26 cellular contexts compared by ENCODE assay signal in the genomic region with DNA sequence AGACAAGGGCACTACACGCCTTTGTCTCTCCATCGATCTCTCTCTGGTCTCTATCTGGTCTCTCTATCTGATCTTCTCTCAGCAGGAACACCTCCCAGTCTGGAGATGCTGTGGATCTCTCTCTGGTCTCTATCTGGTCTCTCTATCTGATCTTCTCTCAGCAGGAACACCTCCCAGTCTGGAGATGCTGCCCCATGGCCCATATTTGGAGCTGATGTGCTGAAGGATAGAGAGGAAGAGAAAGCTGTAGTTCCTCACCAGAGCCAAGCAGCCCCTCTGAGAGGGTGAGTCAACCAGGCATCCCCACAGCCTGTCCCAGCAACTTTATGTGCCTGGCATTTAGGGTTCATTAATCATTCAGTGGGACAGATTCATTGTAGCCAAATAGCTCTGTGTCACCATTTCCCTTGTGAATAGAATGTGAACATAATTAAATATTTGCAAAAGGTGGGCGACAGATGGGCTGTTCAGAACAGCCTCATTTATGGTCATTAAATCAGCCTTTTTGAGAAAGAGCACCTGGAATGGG.
DNase-seq lines count a peak whose midpoint lies in the region; ATAC-seq and TF ChIP-seq lines count a peak whose summit lies in the region.
"Had no signal": no experiment of that assay in that cellular context is flagged by ENCODE, and none has a peak within 500 bp of the region (broad histone marks: within the 10 kb centered on the region; RNA-seq: fewer than 3 reads in every experiment).

No MANE protein-coding gene starts in this region.

- CTCF ChIA-PET in activated CD4-positive, alpha-beta memory T cell treated with anti-CD3 and anti-CD28 coated beads for 36 hours (lab: Charles Lee): no interaction called here

- H3K9me3 Mint-ChIP-seq in activated CD4-positive, alpha-beta memory T cell treated with anti-CD3 and anti-CD28 coated beads for 36 hours: no peaks in the 10 kb centered on the region
- H3K9me3 Mint-ChIP-seq: activated CD8-positive, alpha-beta T cell treated with anti-CD3 and anti-CD28 coated beads for 36 hours; activated naive CD4-positive, alpha-beta T cell treated with anti-CD3 and anti-CD28 coated beads for 36 hours had no signal

- peak; percentile 45 for DNase-seq in BE2C
- DNase-seq in MV-4-11 (lab: John Stamatoyannopoulos, UW): peak; percentile 33
- peak; percentile 97 for DNase-seq in NCI-H748 (lab: John Stamatoyannopoulos, UW; ENCODE audit: unreplicated experiment)
- DNase-seq in left kidney (ENCODE audit: low read depth, low spot score): peak; percentile 84
- DNase-seq in activated effector memory CD4-positive, alpha-beta T cell treated with anti-CD3 and anti-CD28 coated beads, Interleukin-2, amount 50 U/mL, for 16 hours: no peak
- DNase-seq in activated effector memory CD4-positive, alpha-beta T cell treated with Interleukin-2 at 50 U/mL for 16 hours: no peak
- no peak for DNase-seq in activated CD4-positive, alpha-beta memory T cell treated with anti-CD3 and anti-CD28 coated beads for 36 hours
- DNase-seq: activated B cell treated with CpG ODN at 0.5 μM for 24 hours; activated CD8-positive, alpha-beta T cell treated with anti-CD3 and anti-CD28 coated beads for 36 hours; activated naive CD4-positive, alpha-beta T cell treated with anti-CD3 and anti-CD28 coated beads for 36 hours; activated T-cell treated with anti-CD3 and anti-CD28 coated beads, Interleukin-2, amount 50 U/mL, for 1 hour; aorta; CD4-positive, CD25-positive, alpha-beta regulatory T cell; DMS79; foreskin keratinocyte; GOT3; hypothalamus; islet precursor cell; KBM-7; NCI-H1048; NCI-H226; occipital lobe; right lobe of liver had no signal

- no peaks in the 10 kb centered on the region for H3K27me3 ChIP-seq in BE2C
- H3K27me3 ChIP-seq: right lobe of liver, vagina had no signal

- no peaks in the 10 kb centered on the region for H3K36me3 Mint-ChIP-seq in activated CD4-positive, alpha-beta memory T cell treated with anti-CD3 and anti-CD28 coated beads for 36 hours
- H3K36me3 Mint-ChIP-seq: CD4-positive, CD25-positive, alpha-beta regulatory T cell had no signal

- no peaks in the 10 kb centered on the region for H3K9me3 ChIP-seq in BE2C
- H3K9me3 ChIP-seq: right lobe of liver, vagina had no signal

- H3K4me1 Mint-ChIP-seq in activated CD4-positive, alpha-beta memory T cell treated with anti-CD3 and anti-CD28 coated beads for 36 hours (ENCODE audit: low read depth): no peaks in the 10 kb centered on the region
- H3K4me1 Mint-ChIP-seq: activated B cell treated with CpG ODN at 0.5 μM for 24 hours; CD4-positive, CD25-positive, alpha-beta regulatory T cell had no signal

- no peak overlapping the region for H3K4me3 Mint-ChIP-seq in activated CD4-positive, alpha-beta memory T cell treated with anti-CD3 and anti-CD28 coated beads for 36 hours
- H3K4me3 Mint-ChIP-seq: activated B cell treated with CpG ODN at 0.5 μM for 24 hours; activated CD8-positive, alpha-beta T cell treated with anti-CD3 and anti-CD28 coated beads for 36 hours; activated naive CD4-positive, alpha-beta T cell treated with anti-CD3 and anti-CD28 coated beads for 36 hours; CD4-positive, CD25-positive, alpha-beta regulatory T cell had no signal

- intact Hi-C loops in activated CD4-positive, alpha-beta memory T cell treated with anti-CD3 and anti-CD28 coated beads for 36 hours (cut with micrococcal nuclease): no loop called here

- ATAC-seq in HG03135 (IDR thresholded peaks at IDR 0.05; ENCODE audit: unreplicated experiment): no peak
- ATAC-seq: activated CD8-positive, alpha-beta T cell treated with anti-CD3 and anti-CD28 coated beads for 36 hours; foreskin keratinocyte; right lobe of liver had no signal

- no peak overlapping the region for H3K4me3 ChIP-seq in BE2C (ENCODE audit: low read depth, low read length)
- H3K4me3 ChIP-seq: lung, right lobe of liver, vagina had no signal

- no peak overlapping the region for H3K27ac Mint-ChIP-seq in activated CD4-positive, alpha-beta memory T cell treated with anti-CD3 and anti-CD28 coated beads for 36 hours
- H3K27ac Mint-ChIP-seq: activated B cell treated with CpG ODN at 0.5 μM for 24 hours; activated CD8-positive, alpha-beta T cell treated with anti-CD3 and anti-CD28 coated beads for 36 hours; activated naive CD4-positive, alpha-beta T cell treated with anti-CD3 and anti-CD28 coated beads for 36 hours; CD4-positive, CD25-positive, alpha-beta regulatory T cell had no signal

- H3K36me3 ChIP-seq in BE2C: no peaks in the 10 kb centered on the region
- H3K36me3 ChIP-seq: right lobe of liver, vagina had no signal

- POLR2A ChIA-PET in activated CD4-positive, alpha-beta memory T cell treated with anti-CD3 and anti-CD28 coated beads for 36 hours (lab: Charles Lee): no interaction called here

- no peak for TF ChIP-seq CTCF in BE2C (IDR thresholded peaks at IDR 0.05; ENCODE audit: low read depth, low read length)

- H3K4me1 ChIP-seq in BE2C: peaks cover 15% of the 10 kb centered on the region
- H3K4me1 ChIP-seq: foreskin keratinocyte, right lobe of liver, vagina had no signal

- peaks cover 12% of the 10 kb centered on the region for H3K27me3 Mint-ChIP-seq in activated CD4-positive, alpha-beta memory T cell treated with anti-CD3 and anti-CD28 coated beads for 36 hours

Comparison
In these comparisons a context has a peak if more than half of its experiments do, and no peak if none do; other contexts are left out.
1. DNase-seq: peak in BE2C (single experiment), MV-4-11 (single experiment), NCI-H748 (single experiment) and left kidney (single experiment); none in activated effector memory CD4-positive, alpha-beta T cell treated with anti-CD3 and anti-CD28 coated beads, Interleukin-2, amount 50 U/mL, for 16 hours (single experiment), activated effector memory CD4-positive, alpha-beta T cell treated with Interleukin-2 at 50 U/mL for 16 hours (single experiment) and activated CD4-positive, alpha-beta memory T cell treated with anti-CD3 and anti-CD28 coated beads for 36 hours (single experiment).